Comparison of ENCODE assay signal across 24 cellular contexts in genomic region chr18:75884728-75885127, GRCh38.
DNase-seq lines count a peak whose midpoint lies in the region; ATAC-seq, FAIRE-seq and TF ChIP-seq lines count a peak whose summit lies in the region.
"Had no signal": no experiment of that assay in that cellular context is flagged by ENCODE, and none has a peak within 500 bp of the region (broad histone marks: within the 10 kb centered on the region; RNA-seq: fewer than 3 reads in every experiment).

No MANE protein-coding gene starts in this region.

- ATAC-seq in Right ventricle myocardium superior (ENCODE audit: poor library complexity): peak; percentile 48
- no peak for ATAC-seq in left cardiac atrium
- ATAC-seq in HG02763 (IDR thresholded peaks at IDR 0.05; ENCODE audit: unreplicated experiment): no peak
- ATAC-seq: gastroesophageal sphincter had no signal

- H3K27ac Mint-ChIP-seq in osteocyte (ENCODE audit: unreplicated experiment): no peak overlapping the region
- H3K27ac Mint-ChIP-seq: activated naive CD8-positive, alpha-beta T cell; B cell; IgD-negative memory B cell had no signal

- DNase-seq in Right ventricle myocardium superior (no peak), left cardiac atrium (no peak), MM.1S (peak; percentile 15), WERI-Rb-1 (no peak), osteocyte (ENCODE audit: extremely low spot score, unreplicated experiment) (peak; percentile 13), transverse colon (no peak), D721Med (ENCODE audit: insufficient read length, low spot score) (no peak)
- DNase-seq: activated CD4-positive, alpha-beta T cell treated with anti-CD3 and anti-CD28 coated beads, Interleukin-2, amount 50 U/mL, for 48 hours; aorta; caudate nucleus; DMS53; kidney; mammary epithelial cell; NCI-H1436 treated with DMSO at 0.1 percent for 48 hours; NCI-H510A; stimulated activated CD8-positive, alpha-beta memory T cell treated with anti-CD3 and anti-CD28 coated beads, Interleukin-4, amount 100 ng/mL, for 48 hours; stomach had no signal

- WGBS in transverse colon (ENCODE audit: low coverage in 1 of 2), 2 donors: 84 to 92% methylated on average over 2 to 4 of the region's 4 CpGs

- no peak overlapping the region for H3K9ac ChIP-seq in MM.1S (ENCODE audit: low read length)

- H3K27me3 ChIP-seq in MM.1S (replicated peaks; ENCODE audit: insufficient read depth, low read length): no peaks in the 10 kb centered on the region
- no peaks in the 10 kb centered on the region for H3K27me3 ChIP-seq in WERI-Rb-1 (ENCODE audit: insufficient read depth, low read depth, severe bottlenecking)
- no peaks in the 10 kb centered on the region for H3K27me3 ChIP-seq in transverse colon
- H3K27me3 ChIP-seq: gastroesophageal sphincter, stomach, tibial nerve had no signal

- no peaks in the 10 kb centered on the region for H3K4me1 ChIP-seq in MM.1S (ENCODE audit: low read length)
- H3K4me1 ChIP-seq in transverse colon: no peaks in the 10 kb centered on the region
- H3K4me1 ChIP-seq: tibial nerve had no signal

- no peak for FAIRE-seq in D721Med (lab: Jason Lieb, UNC)
- FAIRE-seq: GM12892, kidney had no signal

- H3K4me3 ChIP-seq in MM.1S (ENCODE audit: low read length) (no peak overlapping the region), WERI-Rb-1 (ENCODE audit: low read depth, low read length) (no peak overlapping the region), transverse colon (no peak overlapping the region)
- H3K4me3 ChIP-seq: gastroesophageal sphincter, stomach, tibial nerve had no signal

- TF ChIP-seq CTCF in MM.1S (IDR thresholded peaks at IDR 0.05; ENCODE audit: low read length): peak; percentile 29
- TF ChIP-seq CTCF in WERI-Rb-1 (IDR thresholded peaks at IDR 0.05; ENCODE audit: low read depth, low read length): 0 out of 2 replicates have a peak, but pooled peaks have one; percentile 1
- TF ChIP-seq CTCF in osteocyte (IDR thresholded peaks at IDR 0.05): no peak
- no peak for TF ChIP-seq CTCF in transverse colon (IDR thresholded peaks at IDR 0.05)
- no peak for TF ChIP-seq CTCF in D721Med (IDR thresholded peaks at IDR 0.05; ENCODE audit: insufficient read depth, missing control alignments)

- H4K20me1 ChIP-seq in MM.1S (ENCODE audit: insufficient read depth, low read length): no peaks in the 10 kb centered on the region

- intact Hi-C loops in Right ventricle myocardium superior (cut with DNase I) (loop anchor here (2.0 to 5.0 kb wide), 2 partner anchors 242 to 373 kb away; no protein-coding TSS in a partner anchor), left cardiac atrium (cut with DNase I) (loop anchor here (5.0 to 10.0 kb wide), 4 partner anchors 240 to 370 kb away; no protein-coding TSS in a partner anchor), transverse colon (cut with DNase I; ENCODE audit: low total_unique reads) (no loop called here)

- no peaks in the 10 kb centered on the region for H3K4me1 Mint-ChIP-seq in osteocyte (ENCODE audit: unreplicated experiment)
- H3K4me1 Mint-ChIP-seq: B cell, IgD-negative memory B cell had no signal

- H3K27ac ChIP-seq in MM.1S (ENCODE audit: low read length): no peak overlapping the region
- H3K27ac ChIP-seq in WERI-Rb-1: no peak overlapping the region
- no peak overlapping the region for H3K27ac ChIP-seq in transverse colon
- H3K27ac ChIP-seq: gastroesophageal sphincter, stomach, tibial nerve had no signal

- H3K9me3 Mint-ChIP-seq in osteocyte (ENCODE audit: unreplicated experiment): peaks cover 28% of the 10 kb centered on the region

- no peak for TF ChIP-seq POLR2A in transverse colon (IDR thresholded peaks at IDR 0.05)

- in situ Hi-C loops in transverse colon (cut with MboI; ENCODE audit: low pct_ligation_motif_present in 1 of 4, low pct_unique_long_range_greater_than_20kb in 1 of 4, low sequenced_read_pairs in 3 of 4): no loop called here

- H3K36me3 Mint-ChIP-seq in osteocyte (ENCODE audit: unreplicated experiment): no peaks in the 10 kb centered on the region
- H3K36me3 Mint-ChIP-seq: activated naive CD8-positive, alpha-beta T cell; IgD-negative memory B cell had no signal

- H3K36me3 ChIP-seq in MM.1S (replicated peaks; ENCODE audit: insufficient read depth, low read length): no peaks in the 10 kb centered on the region
- no peaks in the 10 kb centered on the region for H3K36me3 ChIP-seq in WERI-Rb-1
- H3K36me3 ChIP-seq in transverse colon: no peaks in the 10 kb centered on the region
- H3K36me3 ChIP-seq: gastroesophageal sphincter, stomach, tibial nerve had no signal

- no peak for TF ChIP-seq EP300 in transverse colon (IDR thresholded peaks at IDR 0.05; ENCODE audit: low read depth)

- no peaks in the 10 kb centered on the region for H3K79me2 ChIP-seq in MM.1S (ENCODE audit: low read length)

- no peaks in the 10 kb centered on the region; the same call in 1 of the 2 replicates for H3K9me2 ChIP-seq in MM.1S (replicated peaks; ENCODE audit: insufficient read depth, low read length)

- H3K4me3 Mint-ChIP-seq in osteocyte (ENCODE audit: unreplicated experiment): no peak overlapping the region
- H3K4me3 Mint-ChIP-seq: activated naive CD8-positive, alpha-beta T cell; B cell; IgD-negative memory B cell had no signal

- H3F3A ChIP-seq in MM.1S (ENCODE audit: insufficient read depth, low read length): no peaks in the 10 kb centered on the region

- H3K9me3 ChIP-seq in MM.1S (replicated peaks; ENCODE audit: insufficient read depth, low read length): no peaks in the 10 kb centered on the region
- H3K9me3 ChIP-seq in WERI-Rb-1 (ENCODE audit: severe bottlenecking): peaks cover 21% of the 10 kb centered on the region
- no peaks in the 10 kb centered on the region for H3K9me3 ChIP-seq in transverse colon
- H3K9me3 ChIP-seq: stomach had no signal

- no peaks in the 10 kb centered on the region for H3K27me3 Mint-ChIP-seq in osteocyte (ENCODE audit: unreplicated experiment)
- H3K27me3 Mint-ChIP-seq: activated naive CD8-positive, alpha-beta T cell; B cell; IgD-negative memory B cell had no signal

- H3K4me2 ChIP-seq in MM.1S (ENCODE audit: low read depth, low read length): no peak overlapping the region

- H2AFZ ChIP-seq in MM.1S (ENCODE audit: low read length): no peak overlapping the region

Comparison
In these comparisons a context has a peak if more than half of its experiments do, and no peak if none do; other contexts are left out.
1. DNase-seq: peak in MM.1S (single experiment) and osteocyte (single experiment); none in Right ventricle myocardium superior (single experiment), left cardiac atrium (single experiment), WERI-Rb-1 (single experiment), transverse colon (single experiment) and D721Med (single experiment).
2. CTCF ChIP-seq: peak in MM.1S (single experiment) and WERI-Rb-1 (single experiment); none in osteocyte (single experiment), transverse colon (0 of 5) and D721Med (single experiment).